8 cellular contexts compared by ENCODE assay signal in the genomic region with DNA sequence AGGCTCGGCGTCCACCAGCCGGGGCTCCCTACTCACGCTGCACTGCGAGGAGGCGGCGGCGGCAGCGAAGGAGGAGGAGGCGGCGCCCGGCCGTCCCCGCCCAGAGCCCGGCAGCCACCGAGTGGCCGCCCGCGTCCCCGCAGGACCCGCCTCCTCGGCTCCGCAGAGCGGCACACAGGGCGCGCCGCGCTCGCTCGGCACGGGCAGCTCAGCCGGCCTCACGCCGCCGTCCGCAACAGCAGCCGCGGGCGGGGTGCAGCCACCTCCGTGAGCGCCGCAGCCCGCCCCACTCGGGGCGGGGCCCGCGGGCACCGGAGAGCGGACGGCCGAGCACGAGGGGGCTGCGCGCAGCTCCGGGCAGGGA. TPM values are rescaled to one million over a fixed set of nuclear protein-coding genes. Genes with fewer than 3 reads are reported as not detected.
DNase-seq lines count a peak whose midpoint lies in the region; ATAC-seq and TF ChIP-seq lines count a peak whose summit lies in the region.

A gene (minus strand): TSS at position 46 of the 364 bp plus-strand sequence. CDS start 52,952 bp downstream, outside the sequence.

- peaks cover 26% of the 10 kb centered on the region for H3K4me1 ChIP-seq in OCI-LY3 (ENCODE audit: low read length)
- H3K4me1 ChIP-seq in mucosa of stomach (ENCODE audit: control insufficient read depth, insufficient read depth, low read length): no peaks in the 10 kb centered on the region

- H3K4me3 ChIP-seq in OCI-LY3 (ENCODE audit: low read length) (peak within 1 kb of the TSS; percentile 96), epithelial cell of proximal tubule (ENCODE audit: low read depth, low read length) (peak within 1 kb of the TSS; percentile 85), mucosa of stomach (ENCODE audit: low read length) (peak within 1 kb of the TSS; percentile 88)

- no peaks in the 10 kb centered on the region for H3K36me3 ChIP-seq in OCI-LY3 (replicated peaks; ENCODE audit: low read depth, low read length)
- H3K36me3 ChIP-seq in mucosa of stomach (ENCODE audit: control insufficient read depth, insufficient read depth, low read length): no peaks in the 10 kb centered on the region

- H3K9ac ChIP-seq in OCI-LY3 (ENCODE audit: low read length) (peak within 1 kb of the TSS; percentile 94), mucosa of stomach (ENCODE audit: low read length) (peak within 1 kb of the TSS; percentile 94)

- H2AFZ ChIP-seq in OCI-LY3 (ENCODE audit: low read depth, low read length): peak within 1 kb of the TSS; percentile 55; the same call in 1 of the 2 replicates

- DNase-seq in COR-L47 (lab: John Stamatoyannopoulos, UW) (peak; percentile 87), HS-5 (ENCODE audit: low read depth) (peak; percentile 49), activated T-cell treated with anti-CD3 and anti-CD28 coated beads for 48 hours (ENCODE audit: low read depth) (peak; percentile 82), epithelial cell of proximal tubule (ENCODE audit: low read depth) (no peak)
- peak; percentile 52 for DNase-seq in stimulated activated CD8-positive, alpha-beta memory T cell treated with anti-CD3 and anti-CD28 coated beads, Interleukin-7, amount 100 ng/mL, for 24 hours (ENCODE audit: low read depth)

- H3K27ac ChIP-seq in OCI-LY3 (ENCODE audit: low read length): peak within 1 kb of the TSS; percentile 91

- H4K20me1 ChIP-seq in OCI-LY3 (ENCODE audit: insufficient read depth, low read length): peaks cover 32% of the 10 kb centered on the region

- peak; percentile 46 for ATAC-seq in GM19468 (IDR thresholded peaks at IDR 0.05; ENCODE audit: extremely low read depth, unreplicated experiment)

- TF ChIP-seq CTCF in OCI-LY3 (IDR thresholded peaks at IDR 0.05; ENCODE audit: low read depth, low read length) (no peak), epithelial cell of proximal tubule (conservative IDR thresholded peaks at IDR 0.05; ENCODE audit: low read depth, low read length) (no peak)

- H3K27me3 ChIP-seq in OCI-LY3 (ENCODE audit: low read depth, low read length) (0 out of 2 replicates have a peak, but pooled peaks cover 6% of the 10 kb centered on the region), mucosa of stomach (ENCODE audit: control insufficient read depth, insufficient read depth, low read length) (no peaks in the 10 kb centered on the region)

- peak within 1 kb of the TSS; percentile 84 for H3K4me2 ChIP-seq in OCI-LY3 (ENCODE audit: low read length)

- no peaks in the 10 kb centered on the region for H3K9me3 ChIP-seq in OCI-LY3 (ENCODE audit: insufficient read depth, low read length)
- no peaks in the 10 kb centered on the region for H3K9me3 ChIP-seq in mucosa of stomach (ENCODE audit: control insufficient read depth, low read length)

- H3K79me2 ChIP-seq in OCI-LY3 (ENCODE audit: low read length): peaks cover 48% of the 10 kb centered on the region

RNA-seq across cellular contexts. Expression of the gene that starts here (rescaled TPM):
- 17.1 and 25.3 TPM in 2 replicates for total RNA-seq in epithelial cell of proximal tubule
